Comparison of ENCODE assay signal across 29 cellular contexts in genomic region chr14:54136894-54137665, GRCh38.
"Had no signal": no experiment of that assay in that cellular context is flagged by ENCODE, and none has a peak within 500 bp of the region (broad histone marks: within the 10 kb centered on the region; RNA-seq: fewer than 3 reads in every experiment).

No MANE protein-coding gene starts in this region.

- DNase-seq: activated CD4-positive, alpha-beta memory T cell treated with anti-CD3 and anti-CD28 coated beads, Interleukin-2, amount 10 ng/mL, durations not matched to agents 7 days and 5 days; activated CD4-positive, alpha-beta T cell treated with anti-CD3 and anti-CD28 coated beads for 1 hour; activated CD4-positive, alpha-beta T cell treated with anti-CD3 and anti-CD28 coated beads for 4 hours; activated CD4-positive, alpha-beta T cell treated with anti-CD3 and anti-CD28 coated beads, Interleukin-2, amount 10 ng/mL, durations not matched to agents 7 days and 5 days; activated CD4-positive, alpha-beta T cell treated with anti-CD3 and anti-CD28 coated beads, Interleukin-2, amount 50 U/mL, for 4 hours; activated CD8-positive, alpha-beta memory T cell treated with anti-CD3 and anti-CD28 coated beads, Interleukin-2, amount 50 U/mL, for 48 hours; activated gamma-delta T cell; activated naive CD4-positive, alpha-beta T cell; activated naive CD4-positive, alpha-beta T cell treated with anti-CD3 and anti-CD28 coated beads, Interleukin-2, amount 10 ng/mL, durations not matched to agents 7 days and 5 days; activated naive CD8-positive, alpha-beta T cell treated with anti-CD3 and anti-CD28 coated beads, Interleukin-2, amount 10 ng/mL, durations not matched to agents 7 days and 5 days; activated T-cell treated with anti-CD3 and anti-CD28 coated beads for 4 hours; activated T-cell treated with anti-CD3 and anti-CD28 coated beads, Interleukin-2, amount 50 U/mL, for 24 hours; activated T-cell treated with anti-CD3 and anti-CD28 coated beads, Interleukin-2, amount 50 U/mL, for 72 hours; central memory CD4-positive, alpha-beta T cell; cerebellar nuclear complex; colonic mucosa; effector CD8-positive, alpha-beta T cell; esophagus squamous epithelium; foreskin melanocyte; T-helper 2 cell had no signal

- H3K27me3 Mint-ChIP-seq: activated CD4-positive, alpha-beta memory T cell treated with anti-CD3 and anti-CD28 coated beads, Interleukin-2, amount 10 ng/mL, durations not matched to agents 7 days and 5 days; activated naive CD4-positive, alpha-beta T cell treated with anti-CD3 and anti-CD28 coated beads, Interleukin-2, amount 10 ng/mL, durations not matched to agents 7 days and 5 days; activated T-cell treated with anti-CD3 and anti-CD28 coated beads, Interleukin-2, amount 50 U/mL, for 24 hours had no signal

- H3K4me1 ChIP-seq: ascending aorta, breast epithelium, colonic mucosa, esophagus squamous epithelium, gastroesophageal sphincter had no signal

- H3K4me1 Mint-ChIP-seq: activated CD4-positive, alpha-beta memory T cell treated with anti-CD3 and anti-CD28 coated beads, Interleukin-2, amount 10 ng/mL, durations not matched to agents 7 days and 5 days; activated CD4-positive, alpha-beta T cell treated with anti-CD3 and anti-CD28 coated beads, Interleukin-2, amount 10 ng/mL, durations not matched to agents 7 days and 5 days; activated naive CD4-positive, alpha-beta T cell treated with anti-CD3 and anti-CD28 coated beads, Interleukin-2, amount 10 ng/mL, durations not matched to agents 7 days and 5 days; activated naive CD8-positive, alpha-beta T cell treated with anti-CD3 and anti-CD28 coated beads, Interleukin-2, amount 10 ng/mL, durations not matched to agents 7 days and 5 days; brain had no signal

- H3K4me3 Mint-ChIP-seq: activated CD4-positive, alpha-beta memory T cell treated with anti-CD3 and anti-CD28 coated beads, Interleukin-2, amount 10 ng/mL, durations not matched to agents 7 days and 5 days; activated CD4-positive, alpha-beta T cell treated with anti-CD3 and anti-CD28 coated beads, Interleukin-2, amount 10 ng/mL, durations not matched to agents 7 days and 5 days; activated naive CD4-positive, alpha-beta T cell treated with anti-CD3 and anti-CD28 coated beads, Interleukin-2, amount 10 ng/mL, durations not matched to agents 7 days and 5 days; activated naive CD8-positive, alpha-beta T cell treated with anti-CD3 and anti-CD28 coated beads, Interleukin-2, amount 10 ng/mL, durations not matched to agents 7 days and 5 days; activated T-cell treated with anti-CD3 and anti-CD28 coated beads, Interleukin-2, amount 50 U/mL, for 24 hours; activated T-cell treated with anti-CD3 and anti-CD28 coated beads, Interleukin-2, amount 50 U/mL, for 72 hours; brain had no signal

- H3K9me3 Mint-ChIP-seq: activated CD4-positive, alpha-beta memory T cell treated with anti-CD3 and anti-CD28 coated beads, Interleukin-2, amount 10 ng/mL, durations not matched to agents 7 days and 5 days; activated CD4-positive, alpha-beta T cell treated with anti-CD3 and anti-CD28 coated beads, Interleukin-2, amount 10 ng/mL, durations not matched to agents 7 days and 5 days; activated naive CD4-positive, alpha-beta T cell treated with anti-CD3 and anti-CD28 coated beads, Interleukin-2, amount 10 ng/mL, durations not matched to agents 7 days and 5 days; activated naive CD8-positive, alpha-beta T cell treated with anti-CD3 and anti-CD28 coated beads, Interleukin-2, amount 10 ng/mL, durations not matched to agents 7 days and 5 days; activated T-cell treated with anti-CD3 and anti-CD28 coated beads, Interleukin-2, amount 50 U/mL, for 24 hours; activated T-cell treated with anti-CD3 and anti-CD28 coated beads, Interleukin-2, amount 50 U/mL, for 72 hours had no signal

- H3K9me3 ChIP-seq: ascending aorta, breast epithelium, colonic mucosa, esophagus squamous epithelium, gastroesophageal sphincter had no signal

- H3K36me3 ChIP-seq: ascending aorta, breast epithelium, cardiac muscle cell, colonic mucosa, esophagus squamous epithelium, gastroesophageal sphincter had no signal

- ATAC-seq: activated naive CD4-positive, alpha-beta T cell treated with anti-CD3 and anti-CD28 coated beads, Interleukin-2, amount 50 U/mL, for 72 hours; activated T-cell treated with anti-CD3 and anti-CD28 coated beads, Interleukin-2, amount 50 U/mL, for 72 hours; gastroesophageal sphincter had no signal

- H3K27me3 ChIP-seq: ascending aorta, breast epithelium, cardiac muscle cell, colonic mucosa, esophagus squamous epithelium, gastroesophageal sphincter had no signal

- H3K27ac Mint-ChIP-seq: activated CD4-positive, alpha-beta memory T cell treated with anti-CD3 and anti-CD28 coated beads, Interleukin-2, amount 10 ng/mL, durations not matched to agents 7 days and 5 days; activated CD4-positive, alpha-beta T cell treated with anti-CD3 and anti-CD28 coated beads, Interleukin-2, amount 10 ng/mL, durations not matched to agents 7 days and 5 days; activated naive CD4-positive, alpha-beta T cell treated with anti-CD3 and anti-CD28 coated beads, Interleukin-2, amount 10 ng/mL, durations not matched to agents 7 days and 5 days; activated naive CD4-positive, alpha-beta T cell treated with anti-CD3 and anti-CD28 coated beads, Interleukin-2, amount 50 U/mL, for 72 hours; activated naive CD8-positive, alpha-beta T cell treated with anti-CD3 and anti-CD28 coated beads, Interleukin-2, amount 10 ng/mL, durations not matched to agents 7 days and 5 days; activated T-cell treated with anti-CD3 and anti-CD28 coated beads, Interleukin-2, amount 50 U/mL, for 24 hours; activated T-cell treated with anti-CD3 and anti-CD28 coated beads, Interleukin-2, amount 50 U/mL, for 72 hours; brain had no signal

- H3K27ac ChIP-seq: breast epithelium, cardiac muscle cell, colonic mucosa, epithelial cell of prostate, esophagus squamous epithelium, gastroesophageal sphincter had no signal

- H3K36me3 Mint-ChIP-seq: activated naive CD4-positive, alpha-beta T cell treated with anti-CD3 and anti-CD28 coated beads, Interleukin-2, amount 10 ng/mL, durations not matched to agents 7 days and 5 days; activated naive CD4-positive, alpha-beta T cell treated with anti-CD3 and anti-CD28 coated beads, Interleukin-2, amount 50 U/mL, for 72 hours; activated naive CD8-positive, alpha-beta T cell treated with anti-CD3 and anti-CD28 coated beads, Interleukin-2, amount 10 ng/mL, durations not matched to agents 7 days and 5 days; brain had no signal

- FAIRE-seq: endometrium, endothelial cell of umbilical vein had no signal

- H3K4me3 ChIP-seq: ascending aorta, breast epithelium, cardiac muscle cell, colonic mucosa, esophagus squamous epithelium, gastroesophageal sphincter had no signal
